In the genomic region with DNA sequence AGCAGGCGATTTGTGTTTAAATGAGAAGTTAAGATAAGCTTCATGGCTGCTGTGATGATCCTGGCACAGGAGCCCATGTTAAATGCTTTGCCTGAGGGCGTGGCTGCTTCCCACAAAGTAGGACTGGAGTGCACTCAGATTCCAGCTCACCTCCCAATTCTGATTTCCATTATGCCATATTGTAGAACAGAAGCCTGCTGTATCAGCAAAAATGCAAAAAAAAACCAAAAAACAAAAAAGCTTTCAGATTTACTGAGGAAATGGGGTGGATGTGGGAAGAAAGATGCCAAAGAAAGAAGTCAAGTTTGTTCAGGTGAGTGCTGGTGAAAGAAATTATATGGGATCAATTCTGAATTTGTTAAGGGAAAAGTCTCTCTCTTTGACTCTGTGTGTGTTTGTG, we compare ENCODE assay signal across 27 cellular contexts.
"Had no signal": no experiment of that assay in that cellular context is flagged by ENCODE, and none has a peak within 500 bp of the region (broad histone marks: within the 10 kb centered on the region; RNA-seq: fewer than 3 reads in every experiment).

No MANE protein-coding gene starts in this region.

- H3K9me3 ChIP-seq: esophagus squamous epithelium, gastrocnemius medialis had no signal

- ATAC-seq: effector memory CD8-positive, alpha-beta T cell; esophagus mucosa; gastrocnemius medialis; heart right ventricle; left cardiac atrium; left lung; left ventricle myocardium superior; lower lobe of right lung; naive thymus-derived CD4-positive, alpha-beta T cell had no signal

- DNase-seq: dermis blood vessel endothelial cell; dorsolateral prefrontal cortex; effector CD8-positive, alpha-beta T cell; effector memory CD8-positive, alpha-beta T cell; endodermal cell; erythroblast; esophagus squamous epithelium; foreskin fibroblast; foreskin melanocyte; gastrocnemius medialis; glutamatergic neuron; head of caudate nucleus; heart right ventricle; hippocampal formation; left cardiac atrium; left lung; left ventricle myocardium superior; lower lobe of right lung; mesenchymal stem cell; naive thymus-derived CD4-positive, alpha-beta T cell had no signal

- H3K27ac ChIP-seq: coronary artery, dorsolateral prefrontal cortex, epithelial cell of prostate, esophagus squamous epithelium, gastrocnemius medialis, heart right ventricle, left lung, lower lobe of right lung had no signal

- H3K4me3 ChIP-seq: coronary artery, dorsolateral prefrontal cortex, esophagus squamous epithelium, gastrocnemius medialis, heart right ventricle, left lung, lower lobe of right lung had no signal

- FAIRE-seq: colon, endometrium, islet of Langerhans, keratinocyte had no signal

- H3K36me3 ChIP-seq: esophagus squamous epithelium, gastrocnemius medialis, heart right ventricle, left lung, lower lobe of right lung had no signal

- H3K27me3 ChIP-seq: dorsolateral prefrontal cortex, esophagus squamous epithelium, gastrocnemius medialis, heart right ventricle, left lung had no signal

- H3K4me1 ChIP-seq: esophagus squamous epithelium, gastrocnemius medialis, heart right ventricle, left lung, lower lobe of right lung had no signal
